Comparison of ENCODE assay signal across 1 cellular context in genomic region chr7:108071551-108071950, GRCh38.
TF ChIP-seq lines count a peak whose summit lies in the region.

No MANE protein-coding gene starts in this region.

TF ChIP-seq in WTC11, 78 proteins besides CTCF, POLR2A, EP300 and RAD21 (continued from another document):
- TF ChIP-seq HMGXB4 (CRISPR knock-in tag; IDR thresholded peaks at IDR 0.05) (no peak), JUN (CRISPR knock-in tag; IDR thresholded peaks at IDR 0.05) (no peak), ZNF532 (CRISPR knock-in tag; IDR thresholded peaks at IDR 0.05; ENCODE audit: borderline replicate concordance) (no peak), E2F4 (CRISPR knock-in tag; IDR thresholded peaks at IDR 0.05; ENCODE audit: borderline replicate concordance, low read depth) (no peak), NFE2L1 (CRISPR knock-in tag; IDR thresholded peaks at IDR 0.05) (no peak), NR1H2 (CRISPR knock-in tag; IDR thresholded peaks at IDR 0.05) (no peak), CREB1 (CRISPR knock-in tag; IDR thresholded peaks at IDR 0.05) (no peak)
